ENCODE assay signal across 32 cellular contexts in genomic region chr12:198708-199107, GRCh38. TPM values are rescaled to one million over a fixed set of nuclear protein-coding genes. Genes with fewer than 3 reads are reported as not detected.
"Had no signal": no experiment of that assay in that cellular context is flagged by ENCODE, and none has a peak within 500 bp of the region (broad histone marks: within the 10 kb centered on the region; RNA-seq: fewer than 3 reads in every experiment).

No MANE protein-coding gene starts in this region.

- H3K9me3 Mint-ChIP-seq: neural crest cell had no signal

- DNase-seq: activated CD4-positive, alpha-beta T cell treated with anti-CD3 and anti-CD28 coated beads for 48 hours; activated CD4-positive, alpha-beta T cell treated with anti-CD3 and anti-CD28 coated beads, Interleukin-2, amount 50 U/mL, for 48 hours; activated CD8-positive, alpha-beta memory T cell treated with anti-CD3 and anti-CD28 coated beads for 24 hours; activated effector memory CD4-positive, alpha-beta T cell treated with anti-CD3 and anti-CD28 coated beads, Interleukin-2, amount 50 U/mL, for 16 hours; activated naive CD4-positive, alpha-beta T cell treated with anti-CD3 and anti-CD28 coated beads, Interleukin-2, amount 50 U/mL, for 16 hours; activated T-cell treated with anti-CD3 and anti-CD28 coated beads, Interleukin-2, amount 50 U/mL, for 1 hour; amniotic stem cell; cerebellar nuclear complex; cortex of kidney; esophagus squamous epithelium; foreskin melanocyte; heart right ventricle; kidney glomerular epithelial cell; left ventricle myocardium inferior; sigmoid colon; small intestine; stimulated activated CD4-positive, alpha-beta T cell treated with anti-CD3 and anti-CD28 coated beads, Interleukin-1b, Interleukin-23, amount 100 ng/mL, for 48 hours; stimulated activated naive B cell treated with anti-CD40 and anti-IgM and Interleukin-4, amounts not matched to agents 10 μg/mL and 1 μg/mL and 100 μg/mL, for 72 hours; stomach; T-helper 17 cell; T1000; testis; transverse colon had no signal

- ATAC-seq: activated CD4-positive, CD25-positive, alpha-beta regulatory T cell treated with anti-CD3 and anti-CD28 coated beads, Interleukin-2, amount 50 U/mL, for 24 hours; heart right ventricle; psoas muscle; stimulated activated naive B cell treated with anti-CD40 and anti-IgM and Interleukin-4, amounts not matched to agents 10 μg/mL and 1 μg/mL and 100 μg/mL, for 72 hours; T-helper 17 cell had no signal

- H3K27ac ChIP-seq: epithelial cell of prostate, heart right ventricle, left ventricle myocardium inferior, parathyroid adenoma, psoas muscle, sigmoid colon, SK-N-MC, testis, transverse colon, WERI-Rb-1 had no signal

- H3K4me3 Mint-ChIP-seq: activated T-helper 1 cell treated with anti-CD3 and anti-CD28 coated beads, Interleukin-12 subunit alpha, Interleukin-12 subunit beta, Interleukin-2, Interleukin-4 antibody, amounts not matched to agents 30 ng/mL and 10 ng/mL and 1 ng/mL, durations not matched to agents 14 hours and 24 hours and 36 hours; neural crest cell; stimulated activated naive B cell treated with anti-CD40 and anti-IgM and Interleukin-4, amounts not matched to agents 10 μg/mL and 1 μg/mL and 100 μg/mL, for 72 hours; T-helper 17 cell had no signal

- H3K27ac Mint-ChIP-seq: activated T-helper 1 cell treated with anti-CD3 and anti-CD28 coated beads, Interleukin-12 subunit alpha, Interleukin-12 subunit beta, Interleukin-2, Interleukin-4 antibody, amounts not matched to agents 30 ng/mL and 10 ng/mL and 1 ng/mL, durations not matched to agents 14 hours and 24 hours and 36 hours; T-helper 17 cell had no signal

- H3K36me3 Mint-ChIP-seq: stimulated activated naive B cell treated with anti-CD40 and anti-IgM and Interleukin-4, amounts not matched to agents 10 μg/mL and 1 μg/mL and 100 μg/mL, for 72 hours had no signal

- H3K4me1 Mint-ChIP-seq: stimulated activated naive B cell treated with anti-CD40 and anti-IgM and Interleukin-4, amounts not matched to agents 10 μg/mL and 1 μg/mL and 100 μg/mL, for 72 hours had no signal

- H3K27me3 ChIP-seq: testis had no signal

RNA-seq across cellular contexts. Expression of gene SLC6A12, which starts 15.2 kb away (rescaled TPM):
- total RNA-seq: activated T-helper 1 cell treated with anti-CD3 and anti-CD28 coated beads, Interleukin-12 subunit alpha, Interleukin-12 subunit beta, Interleukin-2, Interleukin-4 antibody, amounts not matched to agents 30 ng/mL and 10 ng/mL and 1 ng/mL, durations not matched to agents 14 hours and 24 hours and 36 hours; bronchial epithelial cell; T-helper 17 cell had no signal
